ENCODE assay signal across 11 cellular contexts in the genomic region with DNA sequence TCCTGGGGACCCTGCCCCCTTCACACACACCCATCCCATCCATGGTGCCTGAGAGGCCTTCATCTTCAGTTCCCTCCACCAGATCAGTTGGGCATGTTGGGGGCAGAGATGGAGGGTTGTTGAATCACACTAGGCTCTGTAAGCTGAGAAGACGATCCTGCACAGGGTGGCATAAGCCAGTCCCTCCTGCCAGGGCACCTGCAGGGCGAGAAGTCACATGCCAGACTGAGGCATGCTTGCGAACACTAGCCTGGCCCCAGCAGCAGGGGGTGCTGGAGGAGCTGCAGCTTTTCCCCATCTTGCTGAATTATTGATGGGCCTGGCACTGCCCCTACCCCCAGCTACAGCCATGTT. TPM values are rescaled to one million over a fixed set of nuclear protein-coding genes. Genes with fewer than 3 reads are reported as not detected.
DNase-seq lines count a peak whose midpoint lies in the region; ATAC-seq and TF ChIP-seq lines count a peak whose summit lies in the region.
"Had no signal": no experiment of that assay in that cellular context is flagged by ENCODE, and none has a peak within 500 bp of the region (broad histone marks: within the 10 kb centered on the region; RNA-seq: fewer than 3 reads in every experiment).

No MANE protein-coding gene starts in this region.

- CTCF ChIA-PET in GM10248 (lab: Yijun Ruan, JAX) = interaction anchor here (1.1 to 1.4 kb wide), 3 partner anchors 19 to 673 kb away, joined by 3 to 5 read pairs (median 3); no protein-coding TSS in a partner anchor
- CTCF ChIA-PET in PC-9 (lab: Charles Lee) = interaction anchor here (0.6 kb wide), 1 partner anchor 185 kb away, joined by 4 read pairs; no protein-coding TSS in a partner anchor

- DNase-seq in GM10248 (ENCODE audit: extremely low spot score) (no peak), PC-9 (peak in 1 of 2 experiments; percentile 35), fibroblast of the aortic adventitia (ENCODE audit: low read depth) (no peak), RKO (ENCODE audit: low spot score) (no peak), esophagus muscularis mucosa (ENCODE audit: extremely low spot score) (no peak), mesenteric fat pad (ENCODE audit: low spot score) (no peak)
- DNase-seq: small intestine, SW 1271 had no signal

- H3K27me3 ChIP-seq in PC-9 (ENCODE audit: insufficient read depth, low read depth) (no peaks in the 10 kb centered on the region), esophagus muscularis mucosa (peaks cover 0 to 34% (median 18%) of the 10 kb centered on the region in 4 donors)

- no peaks in the 10 kb centered on the region for H3K9me3 ChIP-seq in PC-9 (ENCODE audit: insufficient read depth, low read depth)
- no peaks in the 10 kb centered on the region for H3K9me3 ChIP-seq in esophagus muscularis mucosa

- no peak for ATAC-seq in HG03039 (IDR thresholded peaks at IDR 0.05; ENCODE audit: unreplicated experiment)

- H3K27ac ChIP-seq in 22Rv1 (no peak overlapping the region), PC-9 (no peak overlapping the region), esophagus muscularis mucosa (replicated peaks in 1 of 4) (no peak overlapping the region)

- H3K4me3 ChIP-seq in PC-9 (no peak overlapping the region), fibroblast of the aortic adventitia (ENCODE audit: low read depth, low read length) (no peak overlapping the region), esophagus muscularis mucosa (no peak overlapping the region)

- peak; percentile 62 for TF ChIP-seq CTCF in 22Rv1 (IDR thresholded peaks at IDR 0.05)
- TF ChIP-seq CTCF in GM10248 (IDR thresholded peaks at IDR 0.05; ENCODE audit: control extremely low read depth, extremely low read depth, low read depth, missing control alignments) = peak; percentile 9
- TF ChIP-seq CTCF in PC-9 (conservative IDR thresholded peaks at IDR 0.05) = peak; percentile 42
- peak; percentile 23 for TF ChIP-seq CTCF in fibroblast of the aortic adventitia (IDR thresholded peaks at IDR 0.05; ENCODE audit: insufficient read depth, low read length)
- TF ChIP-seq CTCF in esophagus muscularis mucosa (IDR thresholded peaks at IDR 0.05) = peak in 1 of 3 experiments; percentile 26

- no peak for TF ChIP-seq POLR2A in esophagus muscularis mucosa (IDR thresholded peaks at IDR 0.05; ENCODE audit: low read depth)

- H3K79me2 ChIP-seq in PC-9 (ENCODE audit: low read depth) = no peaks in the 10 kb centered on the region

- TF ChIP-seq EP300 in esophagus muscularis mucosa (IDR thresholded peaks at IDR 0.05) = no peak

- H2AFZ ChIP-seq in PC-9 = no peak overlapping the region

- intact Hi-C loops in PC-9 (cut with micrococcal nuclease; ENCODE audit: unreplicated experiment) = no loop called here
- intact Hi-C loops in esophagus muscularis mucosa (cut with DNase I) = loop anchor here (5.0 to 10.0 kb wide), 3 partner anchors 139 to 679 kb away; no protein-coding TSS in a partner anchor

- no peak overlapping the region for H3K4me2 ChIP-seq in PC-9

- no peaks in the 10 kb centered on the region for H4K20me1 ChIP-seq in PC-9 (ENCODE audit: insufficient read depth)

- 100% methylated on average over 1 of the region's 3 CpGs for WGBS in esophagus muscularis mucosa

- no TSS peak for BruUV-seq in PC-9 (replicated peaks; lab: Mats Ljungman, UMichigan)

- no peaks in the 10 kb centered on the region for H3K9me2 ChIP-seq in PC-9 (ENCODE audit: insufficient read depth)

- peaks cover 6% of the 10 kb centered on the region; the same call in 1 of the 2 replicates for H3F3A ChIP-seq in PC-9 (ENCODE audit: insufficient read depth, low read depth)

- POLR2A ChIA-PET in GM10248 (lab: Yijun Ruan, JAX) = no interaction called here
- POLR2A ChIA-PET in PC-9 (lab: Charles Lee; ENCODE audit: unreplicated experiment) = interaction anchor here (0.7 kb wide), 1 partner anchor 331 kb away, joined by 3 read pairs; no protein-coding TSS in a partner anchor

- H3K4me1 ChIP-seq in PC-9 (replicated peaks; ENCODE audit: insufficient read depth) (0 out of 2 replicates have a peak, but pooled peaks cover 6% of the 10 kb centered on the region), esophagus muscularis mucosa (peaks cover 27 to 60% (median 49%) of the 10 kb centered on the region in 4 donors)

- H3K36me3 ChIP-seq in PC-9 (ENCODE audit: low read depth) (no peaks in the 10 kb centered on the region), esophagus muscularis mucosa (peaks cover 0 to 5% (median 0%) of the 10 kb centered on the region in 4 donors)

RNA-seq across cellular contexts. Expression of a gene that starts 6.1 kb away (rescaled TPM):
- total RNA-seq in PC-9 (2021) (0.44 and 0.60 TPM in 2 replicates), fibroblast of the aortic adventitia (ENCODE audit: low replicate concordance) (4.1 and 20.8 TPM in 2 replicates), esophagus muscularis mucosa (10 to 100 TPM; 17.9 to 42.6 (median 31.3) TPM), mesenteric fat pad (16.1 TPM)

RNA-seq across cellular contexts. Expression of a gene that starts 58.7 kb away (rescaled TPM):
- 0.88 TPM in 1 of 2 replicates, not detected in the other for total RNA-seq in PC-9 (2021)
- total RNA-seq in fibroblast of the aortic adventitia (ENCODE audit: low replicate concordance) = 0.16 TPM in 1 of 2 replicates, not detected in the other
- total RNA-seq in esophagus muscularis mucosa = not detected
- total RNA-seq in mesenteric fat pad = 0.19 TPM
- total RNA-seq: lung microvascular endothelial cell had no signal
